In genomic region chr13:93045836-93046235, GRCh38 we compare ENCODE assay signal across 22 cellular contexts.
DNase-seq lines count a peak whose midpoint lies in the region; ATAC-seq and TF ChIP-seq lines count a peak whose summit lies in the region.
"Had no signal": no experiment of that assay in that cellular context is flagged by ENCODE, and none has a peak within 500 bp of the region (broad histone marks: within the 10 kb centered on the region; RNA-seq: fewer than 3 reads in every experiment).

No MANE protein-coding gene starts in this region.

- 79 to 82% methylated on average over 1 of the region's 1 CpG for WGBS in heart right ventricle, 2 donors

- H3K9me3 Mint-ChIP-seq in activated naive CD8-positive, alpha-beta T cell treated with anti-CD3 and anti-CD28 coated beads for 36 hours = peaks cover 4% of the 10 kb centered on the region
- H3K9me3 Mint-ChIP-seq: H9 had no signal

- no peak for ATAC-seq in heart right ventricle

- H3K4me3 Mint-ChIP-seq in activated naive CD8-positive, alpha-beta T cell treated with anti-CD3 and anti-CD28 coated beads for 36 hours = no peak overlapping the region
- H3K4me3 Mint-ChIP-seq: CD4-positive, alpha-beta memory T cell; H9 had no signal

- in situ Hi-C loops in astrocyte of the spinal cord (cut with HindIII; ENCODE audit: low sequenced_read_pairs) = no loop called here

- H3K4me1 Mint-ChIP-seq in activated naive CD8-positive, alpha-beta T cell treated with anti-CD3 and anti-CD28 coated beads for 36 hours = no peaks in the 10 kb centered on the region
- H3K4me1 Mint-ChIP-seq: CD4-positive, alpha-beta memory T cell had no signal

- no peak for TF ChIP-seq CTCF in astrocyte of the spinal cord (IDR thresholded peaks at IDR 0.05; ENCODE audit: low read depth, low read length)
- no peak for TF ChIP-seq CTCF in heart right ventricle (IDR thresholded peaks at IDR 0.05)

- no peak overlapping the region for H3K27ac ChIP-seq in heart right ventricle
- H3K27ac ChIP-seq: BLaER1, KMS-11, SJCRH30 had no signal

- H3K36me3 ChIP-seq in heart right ventricle = no peaks in the 10 kb centered on the region
- H3K36me3 ChIP-seq: BLaER1, SJCRH30 had no signal

- H3K27me3 ChIP-seq in heart right ventricle = no peaks in the 10 kb centered on the region
- H3K27me3 ChIP-seq: BLaER1, SJCRH30 had no signal

- intact Hi-C loops in heart right ventricle (cut with DNase I) = no loop called here

- H3K4me3 ChIP-seq in astrocyte of the spinal cord (ENCODE audit: low read depth, low read length) (no peak overlapping the region), heart right ventricle (no peak overlapping the region)
- H3K4me3 ChIP-seq: BLaER1, SJCRH30 had no signal

- peaks cover 0 to 25% (median 0%) of the 10 kb centered on the region in 11 donors for H3K9me3 ChIP-seq in heart right ventricle
- H3K9me3 ChIP-seq: BLaER1, Caco-2 had no signal

- H3K27me3 Mint-ChIP-seq in activated naive CD8-positive, alpha-beta T cell treated with anti-CD3 and anti-CD28 coated beads for 36 hours = no peaks in the 10 kb centered on the region
- H3K27me3 Mint-ChIP-seq: CD4-positive, alpha-beta memory T cell had no signal

- H3K36me3 Mint-ChIP-seq in activated naive CD8-positive, alpha-beta T cell treated with anti-CD3 and anti-CD28 coated beads for 36 hours = no peaks in the 10 kb centered on the region
- H3K36me3 Mint-ChIP-seq: CD4-positive, alpha-beta memory T cell had no signal

- H3K27ac Mint-ChIP-seq in activated naive CD8-positive, alpha-beta T cell treated with anti-CD3 and anti-CD28 coated beads for 36 hours = no peak overlapping the region
- H3K27ac Mint-ChIP-seq: CD4-positive, alpha-beta memory T cell; H9 had no signal

- DNase-seq in HT1080 (ENCODE audit: low read depth) (peak; percentile 47), astrocyte of the spinal cord (ENCODE audit: low read depth, low spot score) (peak; percentile 31), hepatic stellate cell (ENCODE audit: low spot score) (peak; percentile 1), heart right ventricle (no peak), C1 segment of cervical spinal cord (lab: John Stamatoyannopoulos, UW) (no peak), HPDE6-E6E7 (ENCODE audit: extremely low spot score) (no peak)
- DNase-seq in activated naive CD8-positive, alpha-beta T cell treated with anti-CD3 and anti-CD28 coated beads for 36 hours = no peak
- DNase-seq: ACHN; Caco-2; CD4-positive, alpha-beta memory T cell; DMS153; H9; NCI-H1105; NCI-H146; NCI-H2029; NCI-H2227 treated with DMSO at 0.1 percent for 48 hours; NCI-H524; NCI-H82; OCI-M1; SJCRH30 had no signal

- H3K4me1 ChIP-seq in heart right ventricle = no peaks in the 10 kb centered on the region
- H3K4me1 ChIP-seq: BLaER1, Caco-2 had no signal

Comparison
In these comparisons a context has a peak if more than half of its experiments do, and no peak if none do; other contexts are left out.
1. DNase-seq: peak in HT1080 (single experiment), astrocyte of the spinal cord (single experiment) and hepatic stellate cell (single experiment); none in activated naive CD8-positive, alpha-beta T cell treated with anti-CD3 and anti-CD28 coated beads for 36 hours (single experiment), heart right ventricle (0 of 2), C1 segment of cervical spinal cord (0 of 14) and HPDE6-E6E7 (single experiment).